20 cellular contexts compared by ENCODE assay signal in genomic region chr4:79213702-79214101, GRCh38.
"Had no signal": no experiment of that assay in that cellular context is flagged by ENCODE, and none has a peak within 500 bp of the region (broad histone marks: within the 10 kb centered on the region; RNA-seq: fewer than 3 reads in every experiment).

No MANE protein-coding gene starts in this region.

- FAIRE-seq: HTR-8/SVneo, RCC 7860 had no signal

- DNase-seq: Karpas-422, KG1, MG63, NCI-H1092 treated with DMSO at 0.1 percent for 48 hours, NCI-H1436 treated with DMSO at 0.1 percent for 48 hours, NCI-H1694, NCI-H1930, NCI-H2081, NCI-H2107, NCI-H2227 treated with DMSO at 0.1 percent for 48 hours, NCI-H524, NCI-H526 treated with DMSO at 0.1 percent for 48 hours, NCI-H774, Right ventricle myocardium superior, RPMI8226, SIG-M5 had no signal

- H3K9me3 ChIP-seq: MG63, SJSA1 had no signal

- H3K4me3 ChIP-seq: MG63, SJSA1, SK-N-MC had no signal

- H3K36me3 ChIP-seq: MG63, SJSA1 had no signal

- H3K27ac ChIP-seq: SJSA1, SK-N-MC had no signal

- H3K27me3 ChIP-seq: MG63, SJSA1 had no signal
